ENCODE assay signal across 8 cellular contexts in genomic region chr12:76878045-76878898, GRCh38. TPM values are rescaled to one million over a fixed set of nuclear protein-coding genes. Genes with fewer than 3 reads are reported as not detected.
DNase-seq lines count a peak whose midpoint lies in the region; ATAC-seq and TF ChIP-seq lines count a peak whose summit lies in the region.

No MANE protein-coding gene starts in this region.

- peak; percentile 25 for ATAC-seq in HG02763 (IDR thresholded peaks at IDR 0.05; ENCODE audit: unreplicated experiment)

- no peaks in the 10 kb centered on the region for H3K36me3 ChIP-seq in ascending aorta
- no peaks in the 10 kb centered on the region for H3K36me3 ChIP-seq in iPS-20b (ENCODE audit: insufficient read depth, low read depth, low read length)

- intact Hi-C loops in ascending aorta (cut with DNase I) = loop anchor here (1.0 to 2.0 kb wide), 5 partner anchors 37 to 793 kb away; partner anchors contain the start of genes NAP1L1 and ZDHHC17

- peak overlapping the region; percentile 94 for H3K9ac ChIP-seq in iPS-20b (ENCODE audit: low read depth, low read length)

- TF ChIP-seq CTCF in GM13977 (IDR thresholded peaks at IDR 0.05; ENCODE audit: extremely low read depth, insufficient read depth, missing control alignments) (peak; percentile 15), ascending aorta (IDR thresholded peaks at IDR 0.05) (peak in 2 of 3 experiments; percentile 16)

- H3K4me3 ChIP-seq in ascending aorta (peak overlapping the region; percentile 70 to 76), iPS-20b (ENCODE audit: low read length) (peak overlapping the region; percentile 93)

- H3K27me3 ChIP-seq in ascending aorta = no peaks in the 10 kb centered on the region
- no peaks in the 10 kb centered on the region for H3K27me3 ChIP-seq in iPS-20b (ENCODE audit: insufficient read depth, low read length)

- peak; percentile 39 for DNase-seq in AG08396 (ENCODE audit: low spot score)
- peak; percentile 49 for DNase-seq in GM13977 (ENCODE audit: low spot score)
- peak; percentile 55 for DNase-seq in NCI-H2171 treated with DMSO at 0.1 percent for 48 hours (lab: John Stamatoyannopoulos, UW)
- peak in 1 of 2 donors; percentile 67 for DNase-seq in ascending aorta (ENCODE audit: low spot score in 2 of 2)
- peak; percentile 11 for DNase-seq in stimulated activated CD4-positive, alpha-beta T cell treated with anti-CD3 and anti-CD28 coated beads, Interleukin-4, amount 100 ng/mL, for 1 hour
- DNase-seq in pons (ENCODE audit: low spot score) = no peak

- H3K9me3 ChIP-seq in ascending aorta (no peaks in the 10 kb centered on the region), iPS-20b (ENCODE audit: insufficient read depth, low read depth, low read length) (no peaks in the 10 kb centered on the region)

- in situ Hi-C loops in GM13977 (cut with MboI; ENCODE audit: low pct_unique_long_range_greater_than_20kb, low sequenced_read_pairs, unreplicated experiment) = no loop called here

- peak overlapping the region; percentile 94 to 98 for H3K27ac ChIP-seq in ascending aorta
- peak overlapping the region; percentile 68 for H3K27ac ChIP-seq in iPS-20b (ENCODE audit: low read length)

- peaks cover 0 to 33% of the 10 kb centered on the region in 2 donors for H3K4me1 ChIP-seq in ascending aorta
- peaks cover 33% of the 10 kb centered on the region for H3K4me1 ChIP-seq in iPS-20b (ENCODE audit: insufficient read depth, low read length)

RNA-seq across cellular contexts. Expression of gene CSRP2, which starts 0.5 kb away (rescaled TPM):
- total RNA-seq in ascending aorta = 59.7 TPM
